Comparison of ENCODE assay signal across 15 cellular contexts in the genomic region with DNA sequence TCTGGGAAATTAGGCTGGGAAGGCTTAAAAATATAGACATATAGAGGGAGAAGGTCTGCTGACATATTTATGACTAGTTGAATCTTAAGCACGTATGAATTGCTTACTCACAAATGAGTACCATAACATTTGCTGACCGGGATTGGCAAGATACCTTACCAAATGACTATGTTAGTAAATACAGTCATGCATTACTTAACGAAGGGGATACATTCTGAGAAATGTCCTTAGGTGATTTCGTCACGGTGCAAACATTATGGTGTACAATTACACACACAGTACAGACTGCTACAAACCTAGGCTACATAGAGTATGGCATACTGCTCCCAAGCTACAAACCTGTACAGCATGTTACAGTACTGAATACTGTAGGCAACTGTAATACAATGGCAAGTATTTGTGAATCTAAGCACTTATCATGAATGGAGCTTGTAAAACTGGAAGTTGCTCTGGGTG. TPM values are rescaled to one million over a fixed set of nuclear protein-coding genes. Genes with fewer than 3 reads are reported as not detected.
DNase-seq lines count a peak whose midpoint lies in the region; ATAC-seq and TF ChIP-seq lines count a peak whose summit lies in the region.
"Had no signal": no experiment of that assay in that cellular context is flagged by ENCODE, and none has a peak within 500 bp of the region (broad histone marks: within the 10 kb centered on the region; RNA-seq: fewer than 3 reads in every experiment).

No MANE protein-coding gene starts in this region.

- no peak for TF ChIP-seq CTCF in fibroblast of mammary gland (conservative IDR thresholded peaks at IDR 0.05; ENCODE audit: control insufficient read depth, insufficient read depth, low read depth, low read length)

- DNase-seq in NCI-H1436 (lab: John Stamatoyannopoulos, UW) (peak; percentile 5), NCI-H1436 treated with DMSO at 0.1 percent for 48 hours (lab: John Stamatoyannopoulos, UW) (no peak), RPMI7951 (ENCODE audit: low read depth) (peak; percentile 44), fibroblast of mammary gland (ENCODE audit: low read depth) (peak; percentile 97), islet precursor cell (no peak)
- no peak for DNase-seq in stimulated activated CD8-positive, alpha-beta memory T cell treated with anti-CD3 and anti-CD28 coated beads, Interleukin-4, amount 100 ng/mL, for 48 hours
- DNase-seq: activated CD4-positive, alpha-beta T cell treated with anti-CD3 and anti-CD28 coated beads for 1 hour; activated T-cell treated with anti-CD3 and anti-CD28 coated beads, Interleukin-2, amount 50 U/mL, for 4 hours; naive B cell; NCI-H748 treated with DMSO at 0.1 percent for 48 hours had no signal

- H3K9me3 ChIP-seq in skeletal muscle satellite cell (replicated peaks; ENCODE audit: low read length): no peaks in the 10 kb centered on the region
- H3K9me3 ChIP-seq: ascending aorta, tibial nerve had no signal

- no peak overlapping the region for H3K9ac ChIP-seq in skeletal muscle satellite cell (ENCODE audit: low read depth, low read length)

- ATAC-seq in HG03135 (IDR thresholded peaks at IDR 0.05; ENCODE audit: unreplicated experiment): no peak
- ATAC-seq: activated T-cell treated with anti-CD3 and anti-CD28 coated beads, Interleukin-2, amount 50 U/mL, for 4 hours had no signal

- H3K4me2 ChIP-seq in skeletal muscle satellite cell (ENCODE audit: low read length): peak overlapping the region; percentile 21

- H3K4me1 ChIP-seq in skeletal muscle satellite cell (ENCODE audit: control insufficient read depth, insufficient read depth, low read length): peaks cover 13% of the 10 kb centered on the region
- H3K4me1 ChIP-seq: ascending aorta had no signal

- H3K27me3 ChIP-seq in skeletal muscle satellite cell (ENCODE audit: control insufficient read depth, insufficient read depth, low read length): no peaks in the 10 kb centered on the region
- H3K27me3 ChIP-seq: ascending aorta, tibial nerve had no signal

- H3K4me3 ChIP-seq in fibroblast of mammary gland (ENCODE audit: control insufficient read depth, low read depth, low read length) (no peak overlapping the region), skeletal muscle satellite cell (ENCODE audit: low read length) (no peak overlapping the region)
- H3K4me3 ChIP-seq: ascending aorta, skin epidermis, tibial nerve had no signal

- H3K36me3 ChIP-seq in skeletal muscle satellite cell (ENCODE audit: insufficient read depth, low read length): peaks cover 6% of the 10 kb centered on the region
- H3K36me3 ChIP-seq: ascending aorta, tibial nerve had no signal

RNA-seq across cellular contexts. Expression of gene UBE2U, which starts 19.4 kb away (rescaled TPM):
- total RNA-seq in RPMI7951 (2014; rRNA removed; shearing (Covaris generic)): not detected in 2 replicates
- total RNA-seq in skeletal muscle satellite cell (2012; rRNA removed): not detected in 2 replicates
- total RNA-seq: activated T-cell treated with anti-CD3 and anti-CD28 coated beads, Interleukin-2, amount 50 U/mL, for 4 hours; ascending aorta; tibial nerve had no signal

Comparison
In these comparisons a context has a peak if more than half of its experiments do, and no peak if none do; other contexts are left out.
1. DNase-seq: peak in NCI-H1436 (single experiment), RPMI7951 (single experiment) and fibroblast of mammary gland (single experiment); none in NCI-H1436 treated with DMSO at 0.1 percent for 48 hours (single experiment), stimulated activated CD8-positive, alpha-beta memory T cell treated with anti-CD3 and anti-CD28 coated beads, Interleukin-4, amount 100 ng/mL, for 48 hours (single experiment) and islet precursor cell (single experiment).